ENCODE assay signal across 1 cellular context in the genomic region with DNA sequence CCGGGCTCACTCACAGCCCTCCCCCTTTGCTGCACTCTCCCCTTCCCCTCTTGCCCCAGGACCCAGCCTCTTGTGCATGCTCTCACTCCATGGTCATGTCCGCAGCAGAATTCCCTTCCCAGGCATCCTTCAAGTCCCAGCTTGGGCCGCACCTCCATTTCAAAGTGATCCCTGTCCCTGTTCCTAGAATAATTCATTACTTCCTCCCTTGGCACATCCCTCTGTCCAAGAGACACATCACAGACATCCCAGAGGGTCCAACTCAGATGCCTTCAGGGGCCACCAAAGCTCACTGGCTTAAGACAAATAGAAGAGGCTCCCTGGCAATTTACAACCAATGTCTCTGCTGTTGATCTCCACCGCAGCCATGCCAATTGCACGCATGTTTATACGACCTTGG.
TF ChIP-seq lines count a peak whose summit lies in the region.

No MANE protein-coding gene starts in this region.

TF ChIP-seq in WTC11, 78 proteins besides CTCF, POLR2A, EP300 and RAD21 (continued from another document):
- TF ChIP-seq ZBTB43 (CRISPR knock-in tag; IDR thresholded peaks at IDR 0.05) (no peak), FOXJ3 (CRISPR knock-in tag; IDR thresholded peaks at IDR 0.05; ENCODE audit: borderline replicate concordance) (no peak), ZNF138 (CRISPR knock-in tag; conservative IDR thresholded peaks at IDR 0.05) (no peak), ZNF263 (CRISPR knock-in tag; IDR thresholded peaks at IDR 0.05; ENCODE audit: low read depth) (no peak), ETV6 (CRISPR knock-in tag; IDR thresholded peaks at IDR 0.05) (no peak), SMAD3 (CRISPR knock-in tag; IDR thresholded peaks at IDR 0.05; ENCODE audit: borderline replicate concordance) (no peak)
- TF ChIP-seq, protein P1, sequence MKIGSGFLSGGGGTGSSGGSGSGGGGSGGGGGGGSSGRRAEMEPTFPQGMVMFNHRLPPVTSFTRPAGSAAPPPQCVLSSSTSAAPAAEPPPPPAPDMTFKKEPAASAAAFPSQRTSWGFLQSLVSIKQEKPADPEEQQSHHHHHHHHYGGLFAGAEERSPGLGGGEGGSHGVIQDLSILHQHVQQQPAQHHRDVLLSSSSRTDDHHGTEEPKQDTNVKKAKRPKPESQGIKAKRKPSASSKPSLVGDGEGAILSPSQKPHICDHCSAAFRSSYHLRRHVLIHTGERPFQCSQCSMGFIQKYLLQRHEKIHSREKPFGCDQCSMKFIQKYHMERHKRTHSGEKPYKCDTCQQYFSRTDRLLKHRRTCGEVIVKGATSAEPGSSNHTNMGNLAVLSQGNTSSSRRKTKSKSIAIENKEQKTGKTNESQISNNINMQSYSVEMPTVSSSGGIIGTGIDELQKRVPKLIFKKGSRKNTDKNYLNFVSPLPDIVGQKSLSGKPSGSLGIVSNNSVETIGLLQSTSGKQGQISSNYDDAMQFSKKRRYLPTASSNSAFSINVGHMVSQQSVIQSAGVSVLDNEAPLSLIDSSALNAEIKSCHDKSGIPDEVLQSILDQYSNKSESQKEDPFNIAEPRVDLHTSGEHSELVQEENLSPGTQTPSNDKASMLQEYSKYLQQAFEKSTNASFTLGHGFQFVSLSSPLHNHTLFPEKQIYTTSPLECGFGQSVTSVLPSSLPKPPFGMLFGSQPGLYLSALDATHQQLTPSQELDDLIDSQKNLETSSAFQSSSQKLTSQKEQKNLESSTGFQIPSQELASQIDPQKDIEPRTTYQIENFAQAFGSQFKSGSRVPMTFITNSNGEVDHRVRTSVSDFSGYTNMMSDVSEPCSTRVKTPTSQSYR (CRISPR knock-in tag; IDR thresholded peaks at IDR 0.05) = no peak
